In the genomic region with DNA sequence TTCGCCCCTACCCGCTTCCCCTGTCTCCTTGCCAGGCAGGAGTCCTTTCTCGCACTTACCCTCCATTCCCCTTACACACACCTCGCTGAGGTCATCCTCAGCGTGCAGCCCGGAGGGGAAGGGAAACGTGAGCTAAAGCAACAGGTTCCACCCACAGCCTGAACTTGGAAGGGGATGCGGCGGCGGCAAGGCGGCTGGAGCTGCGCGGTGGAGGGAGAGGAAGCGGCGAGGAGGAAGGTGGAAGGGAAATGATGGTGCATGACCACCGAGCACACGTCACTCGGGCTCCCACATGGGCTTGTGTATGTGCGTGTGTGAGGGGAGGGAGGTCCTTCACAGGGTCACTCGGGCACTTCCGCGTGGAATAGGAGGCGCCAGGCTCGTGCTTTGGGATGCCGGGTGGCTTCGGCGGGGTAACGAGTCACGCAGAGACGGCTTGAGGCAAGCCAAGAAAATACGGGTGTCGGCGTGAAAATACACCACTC, we compare ENCODE assay signal across 7 cellular contexts.
A peak's percentile ranks its signal among the peaks of the same experiment; 100 is the strongest.
DNase-seq lines count a peak whose midpoint lies in the region; ATAC-seq, FAIRE-seq and TF ChIP-seq lines count a peak whose summit lies in the region.

No MANE protein-coding gene starts in this region.

- FAIRE-seq in H1 (lab: Jason Lieb, UNC), result no peak

- H4K8ac ChIP-seq in H1 (ENCODE audit: extremely low read depth, insufficient read depth, low read length), result 0 out of 2 replicates have a peak overlapping the region, but pooled peaks have one; percentile 60

- H2BK5ac ChIP-seq in H1 (ENCODE audit: low read depth, low read length), result peak overlapping the region; percentile 55; the same call in 1 of the 2 replicates

- no peak for TF ChIP-seq CTCF in SU-DHL-6 (IDR thresholded peaks at IDR 0.05; ENCODE audit: insufficient read depth, low read length, poor library complexity, severe bottlenecking)
- TF ChIP-seq CTCF in H1 (IDR thresholded peaks at IDR 0.05; ENCODE audit: control extremely low read depth in 1 of 3, insufficient read depth in 1 of 3, low read depth in 1 of 3, low read length in 3 of 3), result no peak
- no peak for TF ChIP-seq CTCF in suprapubic skin (IDR thresholded peaks at IDR 0.05)

- DNase-seq in ELR (ENCODE audit: low read depth) (peak; percentile 96), H1 (ENCODE audit: low read depth in 1 of 2, low spot score in 2 of 2) (peak in 1 of 2 experiments; percentile 68), medulla oblongata (ENCODE audit: extremely low spot score) (peak; percentile 68), suprapubic skin (ENCODE audit: low spot score in 2 of 2) (peak in 1 of 2 donors; percentile 82)

- peaks cover 18% of the 10 kb centered on the region for H3K23me2 ChIP-seq in H1 (ENCODE audit: low read depth, low read length)

- no peaks in the 10 kb centered on the region for H3K9me2 ChIP-seq in SU-DHL-6 (replicated peaks; ENCODE audit: insufficient read depth, low read length)

- H3K9me3 ChIP-seq in HUES6 (ENCODE audit: control insufficient read depth, insufficient read depth, low read depth, low read length) (no peaks in the 10 kb centered on the region), SU-DHL-6 (ENCODE audit: insufficient read depth, low read length) (no peaks in the 10 kb centered on the region), H1 (ENCODE audit: insufficient read depth in 2 of 2, low read depth in 1 of 2, low read length in 1 of 2) (no peaks in the 10 kb centered on the region), suprapubic skin (no peaks in the 10 kb centered on the region)

- no peak overlapping the region for H2AK5ac ChIP-seq in H1 (ENCODE audit: low read depth, low read length)

- peak overlapping the region; percentile 69 for H3K27ac ChIP-seq in HUES6 (ENCODE audit: low read depth, low read length)
- no peak overlapping the region for H3K27ac ChIP-seq in SU-DHL-6 (ENCODE audit: low read depth, low read length)
- peak overlapping the region; percentile 54 for H3K27ac ChIP-seq in H1 (ENCODE audit: low read depth, low read length)
- peak overlapping the region; percentile 90 for H3K27ac ChIP-seq in suprapubic skin

- TF ChIP-seq POLR2A in H1 (IDR thresholded peaks at IDR 0.05; ENCODE audit: control extremely low read depth in 1 of 2, low read depth in 2 of 2, low read length in 2 of 2), result no peak; a peak in 1 of 3 replicates
- no peak for TF ChIP-seq POLR2A in suprapubic skin (IDR thresholded peaks at IDR 0.05)

- CTCF ChIA-PET in H1 (lab: Charles Lee; ENCODE audit: partially characterized antibody), result interaction anchor here (4.7 kb wide), 1 partner anchor 43 kb away, joined by 46 read pairs; no protein-coding TSS in a partner anchor

- H2AFZ ChIP-seq in SU-DHL-6 (ENCODE audit: low read depth, low read length, severe bottlenecking), result peak overlapping the region; percentile 76
- H2AFZ ChIP-seq in H1 (ENCODE audit: low read length), result peak overlapping the region; percentile 97

- no peak overlapping the region for H3K23ac ChIP-seq in H1 (ENCODE audit: insufficient read length)

- H3K79me2 ChIP-seq in SU-DHL-6 (ENCODE audit: insufficient read depth, low read length) (no peaks in the 10 kb centered on the region), H1 (ENCODE audit: control insufficient read depth in 1 of 2, insufficient read depth in 2 of 2, low read length in 2 of 2) (no peaks in the 10 kb centered on the region; a peak in 1 of 4 replicates)

- H3K9ac ChIP-seq in HUES6 (ENCODE audit: low read length) (peak overlapping the region; percentile 80), SU-DHL-6 (ENCODE audit: low read length) (peak overlapping the region; percentile 72), H1 (replicated peaks in 1 of 4; ENCODE audit: extremely low read depth in 1 of 4, low read depth in 3 of 4, low read length in 3 of 4) (peak overlapping the region in 3 of 4 experiments; percentile 13 to 82 (median 73); a peak in 6 of 7 replicates)

- no peak overlapping the region for H3K14ac ChIP-seq in H1 (ENCODE audit: insufficient read length)

- no peak overlapping the region for H2BK120ac ChIP-seq in H1 (replicated peaks; ENCODE audit: low read depth, low read length)

- peak overlapping the region; percentile 10; the same call in 1 of the 2 replicates for H2BK15ac ChIP-seq in H1 (ENCODE audit: low read length)

- peak overlapping the region; percentile 89 for H2BK12ac ChIP-seq in H1 (ENCODE audit: low read depth, low read length)

- H3K4me2 ChIP-seq in SU-DHL-6 (ENCODE audit: low read depth, low read length, poor library complexity, severe bottlenecking) (peak overlapping the region; percentile 62), H1 (ENCODE audit: insufficient read depth in 1 of 2, low read depth in 2 of 2, low read length in 2 of 2) (peak overlapping the region; percentile 90 to 100)

- WGBS in H1 (ENCODE audit: extremely low coverage in 1 of 2, insufficient coverage in 1 of 2, insufficient read length in 1 of 2, insufficient replicate concordance in 2 of 2, low coverage in 1 of 2, low lambda C conversion rate in 2 of 2, missing lambda C conversion rate in 1 of 2), 2 experiments, result 1% methylated on average over 32 of the region's 33 CpGs; no CpG with 5 or more reads in 1 of the 2 experiments
- WGBS in suprapubic skin, result 2% methylated on average over 30 of the region's 33 CpGs

- peak overlapping the region; percentile 67 for H3K56ac ChIP-seq in H1 (replicated peaks; ENCODE audit: insufficient read length, low read depth, low read length)

- POLR2A ChIA-PET in H1 (lab: Charles Lee; ENCODE audit: partially characterized antibody), result interaction anchor here (0.6 to 1.7 kb wide), 3 partner anchors 9 to 31 kb away, joined by 4 to 8 read pairs (median 4); no protein-coding TSS in a partner anchor

- no peak overlapping the region for H4K5ac ChIP-seq in H1 (ENCODE audit: insufficient read length, low read depth, low read length)

- H3K79me1 ChIP-seq in H1 (ENCODE audit: low read depth, low read length), result no peaks in the 10 kb centered on the region; the same call in 1 of the 2 replicates

- peaks cover 11% of the 10 kb centered on the region; the same call in 1 of the 2 replicates for H3F3A ChIP-seq in SU-DHL-6 (ENCODE audit: insufficient read depth)

- no peak overlapping the region for H2BK20ac ChIP-seq in H1 (ENCODE audit: low read length)

- TF ChIP-seq RAD21 in H1 (IDR thresholded peaks at IDR 0.05 in 1 of 2, conservative IDR thresholded peaks at IDR 0.05 in 1 of 2; ENCODE audit: low read depth in 2 of 2, low read length in 2 of 2), result no peak

- H3K4me1 ChIP-seq in HUES6 (ENCODE audit: control insufficient read depth, insufficient read depth, low read length) (peaks cover 34% of the 10 kb centered on the region), H1 (replicated peaks in 1 of 4; ENCODE audit: control insufficient read depth in 3 of 4, insufficient read depth in 4 of 4, low read length in 3 of 4) (peaks cover 5 to 19% (median 6%) of the 10 kb centered on the region in 4 experiments; a peak in 6 of 7 replicates), suprapubic skin (peaks cover 55% of the 10 kb centered on the region)

- peak overlapping the region; percentile 48 for H3K18ac ChIP-seq in H1 (ENCODE audit: extremely low read depth, low read length)

- H4K20me1 ChIP-seq in SU-DHL-6 (ENCODE audit: low read depth, low read length) (no peaks in the 10 kb centered on the region), H1 (replicated peaks in 1 of 2; ENCODE audit: control insufficient read depth in 1 of 2, insufficient read depth in 2 of 2, low read length in 2 of 2) (peaks cover 0 to 2% of the 10 kb centered on the region in 2 experiments)

- no peaks in the 10 kb centered on the region for H3K27me3 ChIP-seq in HUES6 (ENCODE audit: control insufficient read depth, insufficient read depth, low read length)
- no peaks in the 10 kb centered on the region for H3K27me3 ChIP-seq in SU-DHL-6 (ENCODE audit: low read length)
- peaks cover 0 to 2% (median 0%) of the 10 kb centered on the region in 4 experiments; a peak in 2 of 7 replicates for H3K27me3 ChIP-seq in H1 (replicated peaks in 1 of 4; ENCODE audit: control insufficient read depth in 3 of 4, extremely low read depth in 1 of 4, insufficient read depth in 3 of 4, low read length in 3 of 4)
- H3K27me3 ChIP-seq in suprapubic skin, result peaks cover 6% of the 10 kb centered on the region

- H3K36me3 ChIP-seq in HUES6 (ENCODE audit: control insufficient read depth, insufficient read depth, low read length) (no peaks in the 10 kb centered on the region), SU-DHL-6 (ENCODE audit: low read length) (no peaks in the 10 kb centered on the region), H1 (ENCODE audit: control insufficient read depth in 2 of 4, insufficient read depth in 4 of 4, low read length in 3 of 4) (no peaks in the 10 kb centered on the region), suprapubic skin (no peaks in the 10 kb centered on the region)

- peak overlapping the region; percentile 72 for H4K91ac ChIP-seq in H1 (replicated peaks; ENCODE audit: insufficient read length, low read length)

- no peak for TF ChIP-seq EP300 in H1 (IDR thresholded peaks at IDR 0.05; ENCODE audit: borderline replicate concordance in 1 of 2, low read depth in 2 of 2, low read length in 2 of 2)
- no peak for TF ChIP-seq EP300 in suprapubic skin (IDR thresholded peaks at IDR 0.05)

- H3K4me3 ChIP-seq in HUES6 (ENCODE audit: low read depth, low read length) (peak overlapping the region; percentile 91), SU-DHL-6 (ENCODE audit: insufficient read depth, low read length, poor library complexity, severe bottlenecking) (peak overlapping the region; percentile 78), H1 (ENCODE audit: extremely low read depth in 1 of 4, insufficient read depth in 2 of 4, low read depth in 3 of 4, low read length in 4 of 4) (peak overlapping the region; percentile 61 to 87 (median 73)), suprapubic skin (peak overlapping the region; percentile 83)

- no peak overlapping the region for H3K4ac ChIP-seq in H1 (replicated peaks; ENCODE audit: insufficient read length, low read depth, low read length)

- ATAC-seq in GM21423 (IDR thresholded peaks at IDR 0.05; ENCODE audit: unreplicated experiment), result peak; percentile 39

TF ChIP-seq in H1, 55 proteins besides CTCF, POLR2A, EP300 and RAD21 (continues in another document):
- TF ChIP-seq, protein P1, sequence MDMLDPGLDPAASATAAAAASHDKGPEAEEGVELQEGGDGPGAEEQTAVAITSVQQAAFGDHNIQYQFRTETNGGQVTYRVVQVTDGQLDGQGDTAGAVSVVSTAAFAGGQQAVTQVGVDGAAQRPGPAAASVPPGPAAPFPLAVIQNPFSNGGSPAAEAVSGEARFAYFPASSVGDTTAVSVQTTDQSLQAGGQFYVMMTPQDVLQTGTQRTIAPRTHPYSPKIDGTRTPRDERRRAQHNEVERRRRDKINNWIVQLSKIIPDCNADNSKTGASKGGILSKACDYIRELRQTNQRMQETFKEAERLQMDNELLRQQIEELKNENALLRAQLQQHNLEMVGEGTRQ (IDR thresholded peaks at IDR 0.05; ENCODE audit: low read length), result no peak
- TF ChIP-seq SP4 (IDR thresholded peaks at IDR 0.05; ENCODE audit: low read length), result 0 out of 2 replicates have a peak, but pooled peaks have one; percentile 33
- TF ChIP-seq SIN3A (conservative IDR thresholded peaks at IDR 0.05 in 1 of 2, IDR thresholded peaks at IDR 0.05 in 1 of 2; ENCODE audit: low read depth in 1 of 2, low read length in 2 of 2), result no peak
- no peak for TF ChIP-seq TAF7 (optimal IDR thresholded peaks at IDR 0.05; ENCODE audit: borderline replicate concordance, low read depth, low read length)
- TF ChIP-seq RXRA (IDR thresholded peaks at IDR 0.05; ENCODE audit: insufficient read depth, low read depth, low read length), result no peak
